1 cellular context compared by ENCODE assay signal in genomic region chr2:102356741-102357140, GRCh38.
TF ChIP-seq lines count a peak whose summit lies in the region.

No MANE protein-coding gene starts in this region.

TF ChIP-seq in HepG2, 621 proteins besides CTCF, POLR2A, EP300 and RAD21:
- no peak for TF ChIP-seq ELK4 (CRISPR knock-in tag; IDR thresholded peaks at IDR 0.05; ENCODE audit: borderline replicate concordance)
- TF ChIP-seq HES4 (CRISPR knock-in tag; IDR thresholded peaks at IDR 0.05; ENCODE audit: borderline replicate concordance): no peak
- TF ChIP-seq ZNF280B (CRISPR knock-in tag; IDR thresholded peaks at IDR 0.05; ENCODE audit: borderline replicate concordance): no peak
- TF ChIP-seq ZNF430 (CRISPR knock-in tag; IDR thresholded peaks at IDR 0.05): 0 out of 2 replicates have a peak, but pooled peaks have one; percentile 7
